ENCODE assay signal across 8 cellular contexts in genomic region chr19:15332311-15332996, GRCh38. TPM values are rescaled to one million over a fixed set of nuclear protein-coding genes. Genes with fewer than 3 reads are reported as not detected.
A peak's percentile ranks its signal among the peaks of the same experiment; 100 is the strongest.
DNase-seq lines count a peak whose midpoint lies in the region; TF ChIP-seq lines count a peak whose summit lies in the region.

Gene BRD4 (minus strand): TSS chr19:15332539. CDS start chr19:15273099, 59,440 bp downstream.

- TF ChIP-seq CTCF in WERI-Rb-1 (IDR thresholded peaks at IDR 0.05; ENCODE audit: low read depth, low read length) (no peak), breast epithelium (IDR thresholded peaks at IDR 0.05) (no peak), spleen (IDR thresholded peaks at IDR 0.05 in 8 of 11, conservative IDR thresholded peaks at IDR 0.05 in 3 of 11) (no peak)

- H3K27ac Mint-ChIP-seq in immature natural killer cell: peak within 1 kb of the TSS; percentile 92 to 99 (median 96)

- peak within 1 kb of the TSS; percentile 93 to 99 (median 96) for H3K4me3 Mint-ChIP-seq in immature natural killer cell

- H3K36me3 Mint-ChIP-seq in immature natural killer cell: peaks cover 0 to 3% (median 0%) of the 10 kb centered on the region in 3 donors

- H3K4me1 ChIP-seq in ES-I3 (ENCODE audit: insufficient read depth, low read length): peaks cover 13% of the 10 kb centered on the region
- peaks cover 0 to 22% of the 10 kb centered on the region in 2 donors for H3K4me1 ChIP-seq in breast epithelium
- peaks cover 40 to 74% (median 58%) of the 10 kb centered on the region in 6 donors for H3K4me1 ChIP-seq in spleen

- H3K9me3 ChIP-seq in ES-I3 (ENCODE audit: control insufficient read depth, insufficient read depth, low read length) (no peaks in the 10 kb centered on the region), WERI-Rb-1 (ENCODE audit: severe bottlenecking) (no peaks in the 10 kb centered on the region), breast epithelium (no peaks in the 10 kb centered on the region), spleen (no peaks in the 10 kb centered on the region)

- H3K4me3 ChIP-seq in WERI-Rb-1 (ENCODE audit: low read depth, low read length) (peak within 1 kb of the TSS; percentile 76), breast epithelium (peak within 1 kb of the TSS; percentile 70 to 98 (median 77)), spleen (peak within 1 kb of the TSS; percentile 79 to 99 (median 92))

- peak within 1 kb of the TSS; percentile 89 for H3K27ac ChIP-seq in WERI-Rb-1
- peak within 1 kb of the TSS; percentile 93 to 100 for H3K27ac ChIP-seq in breast epithelium
- peak within 1 kb of the TSS; percentile 75 to 99 (median 94) for H3K27ac ChIP-seq in spleen

- H3K4me1 Mint-ChIP-seq in immature natural killer cell: peaks cover 38 to 44% of the 10 kb centered on the region in 2 donors

- H3K9me3 Mint-ChIP-seq in immature natural killer cell: no peaks in the 10 kb centered on the region

- intact Hi-C loops in breast epithelium (cut with DNase I; ENCODE audit: low total_unique reads) (loop anchor here (10.0 kb wide), 2 partner anchors 68 to 148 kb away; no protein-coding TSS in a partner anchor), spleen (cut with DNase I; ENCODE audit: low total_unique reads) (no loop called here)

- peak within 1 kb of the TSS; percentile 96 for H3K9ac ChIP-seq in ES-I3 (ENCODE audit: low read depth, low read length)

- H3K27me3 ChIP-seq in WERI-Rb-1 (ENCODE audit: insufficient read depth, low read depth, severe bottlenecking): no peaks in the 10 kb centered on the region
- no peaks in the 10 kb centered on the region for H3K27me3 ChIP-seq in breast epithelium
- H3K27me3 ChIP-seq in spleen (replicated peaks in 1 of 7): no peaks in the 10 kb centered on the region

- H3K27me3 Mint-ChIP-seq in immature natural killer cell (ENCODE audit: low read depth in 3 of 3): peaks cover 7 to 14% (median 12%) of the 10 kb centered on the region in 3 donors

- 3 to 9% (median 5%) methylated on average over 23 to 81 of the region's 81 CpGs for WGBS in spleen, 5 donors

- DNase-seq in H4 (ENCODE audit: low spot score): peak; percentile 42
- DNase-seq in NCI-H1092 (lab: John Stamatoyannopoulos, UW): peak; percentile 19
- DNase-seq in WERI-Rb-1: peak; percentile 67
- peak; percentile 50 to 65 for DNase-seq in breast epithelium (ENCODE audit: low spot score in 2 of 2)
- peak; percentile 77 to 81 (median 77) for DNase-seq in immature natural killer cell
- DNase-seq in spleen: peak; percentile 94
- no peak for DNase-seq in NCI-H524 treated with DMSO at 0.1 percent for 48 hours (lab: John Stamatoyannopoulos, UW)

- H3K36me3 ChIP-seq in ES-I3 (ENCODE audit: insufficient read depth, low read length) (peaks cover 3% of the 10 kb centered on the region; the same call in 1 of the 2 replicates), WERI-Rb-1 (peaks cover 16% of the 10 kb centered on the region), breast epithelium (no peaks in the 10 kb centered on the region), spleen (peaks cover 0 to 20% (median 0%) of the 10 kb centered on the region in 6 donors)

- no peak for TF ChIP-seq POLR2A in breast epithelium (IDR thresholded peaks at IDR 0.05)
- TF ChIP-seq POLR2A in spleen (IDR thresholded peaks at IDR 0.05): peak in 1 of 3 donors; percentile 33

RNA-seq across cellular contexts. Expression of gene BRD4, which starts in this region (rescaled TPM):
- total RNA-seq in H4 (2014; rRNA removed; shearing (Covaris generic)): 6.4 and 11.0 TPM in 2 replicates
- total RNA-seq in breast epithelium (10 to 100 TPM; 25.6 to 37.5 (median 33.8) TPM), spleen (100 to 1,000 TPM in 4 of 7 donors, 10 to 100 TPM in 3; 50.7 to 146 (median 124) TPM)
- polyA plus RNA-seq in immature natural killer cell (10 to 100 TPM in 1 of 3 donors, 1 to 10 TPM in 2; 4.3 to 16.7 (median 7.0) TPM), spleen (10 to 100 TPM; 10.3 to 35.9 (median 14.2) TPM)
